6 cellular contexts compared by ENCODE assay signal in genomic region chr22:50199836-50200332, GRCh38. TPM values are rescaled to one million over a fixed set of nuclear protein-coding genes. Genes with fewer than 3 reads are reported as not detected.
DNase-seq lines count a peak whose midpoint lies in the region; ATAC-seq, FAIRE-seq and TF ChIP-seq lines count a peak whose summit lies in the region.

No MANE protein-coding gene starts in this region.

- no TSS peak for BruUV-seq in K562 (replicated peaks; lab: Mats Ljungman, UMichigan)

- H3K4me1 ChIP-seq in K562 (replicated peaks in 1 of 2; ENCODE audit: control insufficient read depth in 2 of 2, insufficient read depth in 2 of 2, low read length in 2 of 2), result peaks cover 5 to 40% of the 10 kb centered on the region in 2 experiments; a peak in 3 of 5 replicates

- peak overlapping the region; percentile 72 to 82 (median 72) for H3K4me3 Mint-ChIP-seq in nephron

- TF ChIP-seq CTCF in HL-60 (IDR thresholded peaks at IDR 0.05; ENCODE audit: insufficient read depth, low read length), result no peak
- no peak for TF ChIP-seq CTCF in K562 (IDR thresholded peaks at IDR 0.05 in 2 of 3, conservative IDR thresholded peaks at IDR 0.05 in 1 of 3; ENCODE audit: insufficient read depth in 2 of 3, low read depth in 1 of 3, low read length in 3 of 3)
- TF ChIP-seq CTCF in nephron (IDR thresholded peaks at IDR 0.05; ENCODE audit: unreplicated experiment in 3 of 3), result no peak

- 60% methylated on average over 6 of the region's 25 CpGs for WGBS in K562 (ENCODE audit: insufficient coverage, low coverage, missing lambda C conversion rate)

- no peak for TF ChIP-seq RAD21 in K562 (CRISPR knock-in tag; conservative IDR thresholded peaks at IDR 0.05 in 1 of 2, IDR thresholded peaks at IDR 0.05 in 1 of 2)

- H3K9me1 ChIP-seq in K562 (ENCODE audit: control insufficient read depth, insufficient read depth, low read length), result no peaks in the 10 kb centered on the region

- peaks cover 3% of the 10 kb centered on the region; the same call in 1 of the 2 replicates for H3K9me3 ChIP-seq in K562 (replicated peaks; ENCODE audit: control insufficient read depth, insufficient read depth, low read depth, low read length)

- DNase-seq in HL-60 (ENCODE audit: low read depth in 1 of 2, low spot score in 1 of 2) (no peak), K562 (ENCODE audit: extremely low read depth in 1 of 4, low spot score in 3 of 4) (no peak), RKO (ENCODE audit: low spot score) (no peak), head of caudate nucleus (no peak)
- no peak for DNase-seq in central memory CD4-positive, alpha-beta T cell

- in situ Hi-C loops in K562 (cut with MboI), result no loop called here

- H3K27ac ChIP-seq in HL-60 (replicated peaks) (peak overlapping the region; percentile 41; the same call in 1 of the 2 replicates), K562 (ENCODE audit: extremely low read depth, low read depth, low read length) (peak overlapping the region; percentile 63)

- H4K20me1 ChIP-seq in K562 (replicated peaks; ENCODE audit: control insufficient read depth, insufficient read depth, low read length), result no peaks in the 10 kb centered on the region

- no peak for FAIRE-seq in K562 (lab: Jason Lieb, UNC)

- H3K27me3 Mint-ChIP-seq in nephron (ENCODE audit: low read depth), result peaks cover 7% of the 10 kb centered on the region

- intact Hi-C loops in K562 (cut with micrococcal nuclease) (no loop called here), head of caudate nucleus (cut with DNase I) (loop anchor here (10.0 kb wide), 1 partner anchor 235 kb away; the partner anchor contains the start of gene PIM3)

- H3K4me1 Mint-ChIP-seq in nephron, result peaks cover 12% of the 10 kb centered on the region

- peak; percentile 47; the same call in 1 of the 2 replicates for TF ChIP-seq POLR2A in K562 (conservative IDR thresholded peaks at IDR 0.05)

- no peak overlapping the region for H3K27ac Mint-ChIP-seq in nephron

- POLR2A ChIA-PET in K562 (lab: Yijun Ruan, JAX), result no interaction called here

- peaks cover 20% of the 10 kb centered on the region for H3K79me2 ChIP-seq in K562 (ENCODE audit: control insufficient read depth, insufficient read depth, low read length)

- TF ChIP-seq EP300 in K562 (IDR thresholded peaks at IDR 0.05; ENCODE audit: low read length), result no peak

- peak overlapping the region; percentile 66; the same call in 1 of the 2 replicates for H3K4me2 ChIP-seq in K562 (ENCODE audit: insufficient read depth, low read length)

- no peaks in the 10 kb centered on the region for H3K27me3 ChIP-seq in HL-60 (ENCODE audit: insufficient read depth, poor library complexity, severe bottlenecking)
- no peaks in the 10 kb centered on the region for H3K27me3 ChIP-seq in K562 (ENCODE audit: control insufficient read depth in 2 of 2, insufficient read depth in 2 of 2, low read length in 2 of 2)

- no peaks in the 10 kb centered on the region for H3K9me3 Mint-ChIP-seq in nephron

- H2AFZ ChIP-seq in K562 (ENCODE audit: low read depth, low read length), result no peak overlapping the region; the same call in 1 of the 2 replicates

- CTCF ChIA-PET in K562 (lab: Yijun Ruan, JAX; ENCODE audit: low intra/inter-chr PET ratio), result no interaction called here

- peak; percentile 47 for ATAC-seq in K562

- H3K4me3 ChIP-seq in HL-60 (replicated peaks; ENCODE audit: insufficient read depth, low read length), result peak overlapping the region; percentile 65
- H3K4me3 ChIP-seq in K562, result peak overlapping the region; percentile 56

- H3K9ac ChIP-seq in K562 (ENCODE audit: insufficient read depth in 1 of 2, low read depth in 2 of 2, low read length in 2 of 2), result peak overlapping the region; percentile 70 to 90; a peak in 3 of 4 replicates

- H3K36me3 Mint-ChIP-seq in nephron (ENCODE audit: low read depth), result peaks cover 19% of the 10 kb centered on the region

- H3K36me3 ChIP-seq in K562 (ENCODE audit: control insufficient read depth, insufficient read depth, low read length), result peaks cover 40% of the 10 kb centered on the region; the same call in 1 of the 3 replicates

RNA-seq across cellular contexts. Expression of gene SELENOO, which starts 0.9 kb away (rescaled TPM):
- total RNA-seq in K562 (2011; cell fraction: chromatin; rRNA removed; ENCODE audit: low replicate concordance), result 12.6 and 38.1 TPM in 2 replicates
- total RNA-seq in K562 (2011; cell fraction: nucleolus; rRNA removed), result 37.1 and 42.4 TPM in 2 replicates
- 17.2 and 22.2 TPM in 2 replicates for total RNA-seq in K562 (2011; cell fraction: nucleoplasm; rRNA removed)
- total RNA-seq in K562 (2014; rRNA removed) (23.5 and 30.4 TPM in 2 replicates), K562 (2014; rRNA removed; fragmentation: Illumina TruSeq; extraction: Trizol) (0.93 and 1.8 TPM in 2 replicates), K562 (2015; rRNA removed; fragmentation: Illumina TruSeq; extraction: Trizol) (8.3 and 9.2 TPM in 2 replicates), K562 (2021) (22.6 and 24.4 TPM in 2 replicates)
- polyA plus RNA-seq in K562 (2011; rRNA removed) (9.7 and 14.9 TPM in 2 replicates), K562 (2014; fragmentation: Illumina TruSeq; extraction: Trizol) (2.2 and 11.6 TPM in 2 replicates), K562 (2014; fragmentation: Nextera tagmentation; extraction: Ambion mirVana) (under 1 TPM; 0.37 to 0.84 TPM), K562 (2014; rRNA removed) (24.3 and 24.9 TPM in 2 replicates)
- polyA plus RNA-seq in K562 (2011; cell fraction: cytosol; rRNA removed), result 19.8 and 41.1 TPM in 2 replicates
- 43.7 and 74.3 TPM in 2 replicates for polyA plus RNA-seq in K562 (2011; cell fraction: nucleus; rRNA removed)
- polyA plus RNA-seq in K562 (2012), result 15.4 and 21.7 TPM in 2 replicates
- 3.3 and 5.5 TPM in 2 replicates for polyA minus RNA-seq in K562 (2011; rRNA and poly(A)+ RNA removed)
- polyA minus RNA-seq in K562 (2011; cell fraction: cytosol; rRNA and poly(A)+ RNA removed), result 8.8 and 11.2 TPM in 2 replicates
- polyA minus RNA-seq in K562 (2011; cell fraction: nucleus; rRNA and poly(A)+ RNA removed), result 7.8 TPM in 2 replicates

RNA-seq across cellular contexts. Expression of gene TRABD, which starts 14.2 kb away (rescaled TPM):
- 44.8 and 168 TPM in 2 replicates for total RNA-seq in K562 (2011; cell fraction: chromatin; rRNA removed; ENCODE audit: low replicate concordance)
- total RNA-seq in K562 (2011; cell fraction: nucleolus; rRNA removed), result 130 and 141 TPM in 2 replicates
- total RNA-seq in K562 (2011; cell fraction: nucleoplasm; rRNA removed), result 69.2 and 70.6 TPM in 2 replicates
- total RNA-seq in K562 (2014; rRNA removed) (41.2 and 49.8 TPM in 2 replicates), K562 (2014; rRNA removed; fragmentation: Illumina TruSeq; extraction: Trizol) (1.4 and 2.8 TPM in 2 replicates), K562 (2015; rRNA removed; fragmentation: Illumina TruSeq; extraction: Trizol) (14.0 and 14.7 TPM in 2 replicates), K562 (2021) (55.3 and 59.3 TPM in 2 replicates)
- polyA plus RNA-seq in K562 (2011; rRNA removed) (24.3 and 35.9 TPM in 2 replicates), K562 (2014; fragmentation: Illumina TruSeq; extraction: Trizol) (7.7 and 20.3 TPM in 2 replicates), K562 (2014; fragmentation: Nextera tagmentation; extraction: Ambion mirVana) (under 1 TPM; 0.08 to 0.59 TPM), K562 (2014; rRNA removed) (62.0 and 62.9 TPM in 2 replicates)
- polyA plus RNA-seq in K562 (2011; cell fraction: cytosol; rRNA removed), result 27.7 and 49.1 TPM in 2 replicates
- 268 and 323 TPM in 2 replicates for polyA plus RNA-seq in K562 (2011; cell fraction: nucleus; rRNA removed)
- 38.7 and 63.6 TPM in 2 replicates for polyA plus RNA-seq in K562 (2012)
- 4.1 and 8.2 TPM in 2 replicates for polyA minus RNA-seq in K562 (2011; rRNA and poly(A)+ RNA removed)
- 15.3 and 18.4 TPM in 2 replicates for polyA minus RNA-seq in K562 (2011; cell fraction: cytosol; rRNA and poly(A)+ RNA removed)
- 21.8 and 25.8 TPM in 2 replicates for polyA minus RNA-seq in K562 (2011; cell fraction: nucleus; rRNA and poly(A)+ RNA removed)

RNA-seq across cellular contexts. Expression of gene PANX2, which starts 29.4 kb away (rescaled TPM):
- total RNA-seq in K562 (2011; cell fraction: chromatin; rRNA removed; ENCODE audit: low replicate concordance), result 2.9 and 7.9 TPM in 2 replicates
- 4.5 and 5.7 TPM in 2 replicates for total RNA-seq in K562 (2011; cell fraction: nucleolus; rRNA removed)
- total RNA-seq in K562 (2011; cell fraction: nucleoplasm; rRNA removed), result 4.0 and 4.1 TPM in 2 replicates
- total RNA-seq in K562 (2014; rRNA removed), result 0.61 and 1.0 TPM in 2 replicates
- total RNA-seq in K562 (2014; rRNA removed; fragmentation: Illumina TruSeq; extraction: Trizol), result 0.06 and 0.07 TPM in 2 replicates
- total RNA-seq in K562 (2015; rRNA removed; fragmentation: Illumina TruSeq; extraction: Trizol), result 0.15 and 0.29 TPM in 2 replicates
- total RNA-seq in K562 (2021), result 3.0 and 3.9 TPM in 2 replicates
- 1.1 and 1.7 TPM in 2 replicates for polyA plus RNA-seq in K562 (2011; rRNA removed)
- polyA plus RNA-seq in K562 (2011; cell fraction: cytosol; rRNA removed), result 2.4 and 3.0 TPM in 2 replicates
- 7.8 and 9.9 TPM in 2 replicates for polyA plus RNA-seq in K562 (2011; cell fraction: nucleus; rRNA removed)
- 2.1 and 7.6 TPM in 2 replicates for polyA plus RNA-seq in K562 (2012)
- polyA plus RNA-seq in K562 (2014; fragmentation: Illumina TruSeq; extraction: Trizol), result 0.22 and 0.72 TPM in 2 replicates
- polyA plus RNA-seq in K562 (2014; fragmentation: Nextera tagmentation; extraction: Ambion mirVana), result under 1 TPM in 1 of 2 experiments, not detected in 1; 0.01 TPM
- 1.7 and 1.9 TPM in 2 replicates for polyA plus RNA-seq in K562 (2014; rRNA removed)
- polyA minus RNA-seq in K562 (2011; rRNA and poly(A)+ RNA removed), result 0.24 and 0.60 TPM in 2 replicates
- polyA minus RNA-seq in K562 (2011; cell fraction: cytosol; rRNA and poly(A)+ RNA removed), result 1.1 and 2.9 TPM in 2 replicates
- polyA minus RNA-seq in K562 (2011; cell fraction: nucleus; rRNA and poly(A)+ RNA removed), result 1.2 and 1.7 TPM in 2 replicates

RNA-seq across cellular contexts. Expression of gene TUBGCP6, which starts 44.9 kb away (rescaled TPM):
- 86.7 and 211 TPM in 2 replicates for total RNA-seq in K562 (2011; cell fraction: chromatin; rRNA removed; ENCODE audit: low replicate concordance)
- 112 and 120 TPM in 2 replicates for total RNA-seq in K562 (2011; cell fraction: nucleolus; rRNA removed)
- 93.7 and 97.5 TPM in 2 replicates for total RNA-seq in K562 (2011; cell fraction: nucleoplasm; rRNA removed)
- total RNA-seq in K562 (2014; rRNA removed) (23.2 and 25.1 TPM in 2 replicates), K562 (2014; rRNA removed; fragmentation: Illumina TruSeq; extraction: Trizol) (4.1 and 6.0 TPM in 2 replicates), K562 (2015; rRNA removed; fragmentation: Illumina TruSeq; extraction: Trizol) (9.7 and 10.3 TPM in 2 replicates), K562 (2021) (31.1 and 33.0 TPM in 2 replicates)
- polyA plus RNA-seq in K562 (2011; rRNA removed) (10.1 and 17.7 TPM in 2 replicates), K562 (2014; fragmentation: Illumina TruSeq; extraction: Trizol) (9.3 and 15.1 TPM in 2 replicates), K562 (2014; fragmentation: Nextera tagmentation; extraction: Ambion mirVana) (1 to 10 TPM in 1 of 2 experiments, under 1 TPM in 1; 0.76 to 1.2 TPM), K562 (2014; rRNA removed) (26.8 and 29.9 TPM in 2 replicates)
- polyA plus RNA-seq in K562 (2011; cell fraction: cytosol; rRNA removed), result 9.3 and 11.7 TPM in 2 replicates
- polyA plus RNA-seq in K562 (2011; cell fraction: nucleus; rRNA removed), result 166 and 249 TPM in 2 replicates
- 20.0 and 26.5 TPM in 2 replicates for polyA plus RNA-seq in K562 (2012)
- 6.7 and 8.2 TPM in 2 replicates for polyA minus RNA-seq in K562 (2011; rRNA and poly(A)+ RNA removed)
- polyA minus RNA-seq in K562 (2011; cell fraction: cytosol; rRNA and poly(A)+ RNA removed), result 13.2 and 14.6 TPM in 2 replicates
- polyA minus RNA-seq in K562 (2011; cell fraction: nucleus; rRNA and poly(A)+ RNA removed), result 31.4 and 35.8 TPM in 2 replicates

RNA-seq across cellular contexts. Expression of gene HDAC10, which starts 51.2 kb away (rescaled TPM):
- 57.0 and 254 TPM in 2 replicates for total RNA-seq in K562 (2011; cell fraction: chromatin; rRNA removed; ENCODE audit: low replicate concordance)
- 188 and 225 TPM in 2 replicates for total RNA-seq in K562 (2011; cell fraction: nucleolus; rRNA removed)
- 102 and 109 TPM in 2 replicates for total RNA-seq in K562 (2011; cell fraction: nucleoplasm; rRNA removed)
- total RNA-seq in K562 (2014; rRNA removed) (16.4 and 21.4 TPM in 2 replicates), K562 (2014; rRNA removed; fragmentation: Illumina TruSeq; extraction: Trizol) (1.2 and 2.1 TPM in 2 replicates), K562 (2015; rRNA removed; fragmentation: Illumina TruSeq; extraction: Trizol) (7.0 and 10.9 TPM in 2 replicates), K562 (2021) (37.3 and 44.2 TPM in 2 replicates)
- polyA plus RNA-seq in K562 (2011; rRNA removed) (6.5 and 18.6 TPM in 2 replicates), K562 (2014; fragmentation: Illumina TruSeq; extraction: Trizol) (6.3 and 14.4 TPM in 2 replicates), K562 (2014; fragmentation: Nextera tagmentation; extraction: Ambion mirVana) (under 1 TPM; 0.10 to 0.23 TPM), K562 (2014; rRNA removed) (29.0 and 35.7 TPM in 2 replicates)
- polyA plus RNA-seq in K562 (2011; cell fraction: cytosol; rRNA removed), result 4.8 and 5.9 TPM in 2 replicates
- polyA plus RNA-seq in K562 (2011; cell fraction: nucleus; rRNA removed), result 164 and 214 TPM in 2 replicates
- polyA plus RNA-seq in K562 (2012), result 34.6 and 75.5 TPM in 2 replicates
- 4.3 and 5.1 TPM in 2 replicates for polyA minus RNA-seq in K562 (2011; rRNA and poly(A)+ RNA removed)
- 6.0 and 17.9 TPM in 2 replicates for polyA minus RNA-seq in K562 (2011; cell fraction: cytosol; rRNA and poly(A)+ RNA removed)
- 43.8 and 48.3 TPM in 2 replicates for polyA minus RNA-seq in K562 (2011; cell fraction: nucleus; rRNA and poly(A)+ RNA removed)
